ENCODE assay signal across 15 cellular contexts in the genomic region with DNA sequence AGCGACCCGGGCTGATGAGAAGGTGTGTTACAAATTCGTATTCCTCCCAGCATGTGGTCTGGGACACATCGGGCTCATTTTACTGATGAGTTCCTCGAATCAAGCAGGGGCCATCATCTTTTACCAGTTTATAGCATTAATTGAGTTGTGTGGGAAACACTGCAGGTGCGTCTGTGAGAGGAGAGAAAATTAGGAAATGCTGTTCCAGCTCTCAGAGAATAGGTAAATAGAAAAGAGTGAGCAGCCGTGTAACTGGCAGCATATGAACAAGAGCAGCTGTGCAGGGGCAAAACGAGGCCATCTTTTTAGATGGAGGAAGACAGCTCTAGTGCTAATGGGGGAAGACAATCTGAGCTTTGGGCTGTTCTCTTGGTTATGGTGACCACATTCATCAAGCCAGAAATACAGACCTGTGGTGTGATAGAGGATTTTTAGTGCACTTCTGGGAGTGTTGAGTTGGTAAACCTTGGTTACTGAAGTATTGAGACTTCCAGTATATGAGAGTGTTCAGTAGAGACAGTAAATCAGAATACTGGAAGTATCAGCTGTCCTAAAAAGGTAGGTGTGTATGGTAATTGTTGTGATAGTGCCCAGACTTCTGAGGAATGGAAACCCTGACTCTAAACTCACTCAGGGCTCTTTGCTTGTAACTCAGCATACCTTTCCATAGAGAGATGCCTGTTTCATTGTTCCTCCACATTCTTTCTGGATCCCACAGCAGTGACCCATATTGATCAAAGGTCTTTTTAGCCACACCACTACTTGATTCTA.
DNase-seq lines count a peak whose midpoint lies in the region; ATAC-seq and TF ChIP-seq lines count a peak whose summit lies in the region.
"Had no signal": no experiment of that assay in that cellular context is flagged by ENCODE, and none has a peak within 500 bp of the region (broad histone marks: within the 10 kb centered on the region; RNA-seq: fewer than 3 reads in every experiment).

No MANE protein-coding gene starts in this region.

- H3K9me3 ChIP-seq in SJCRH30 (replicated peaks) (no peaks in the 10 kb centered on the region), PC-9 (ENCODE audit: insufficient read depth, low read depth) (no peaks in the 10 kb centered on the region)
- H3K9me3 ChIP-seq: BLaER1 treated with 17β-estradiol and CSF1 and Interleukin-3, amounts not matched to agents 10 nM and 100 nM; esophagus muscularis mucosa; MG63; tibial artery had no signal

- H3K27ac ChIP-seq in SJCRH30 (peak overlapping the region; percentile 84), PC-9 (no peak overlapping the region)
- H3K27ac ChIP-seq: BLaER1 treated with 17β-estradiol and CSF1 and Interleukin-3, amounts not matched to agents 10 nM and 100 nM; esophagus muscularis mucosa; tibial artery had no signal

- TF ChIP-seq CTCF in PC-9 (conservative IDR thresholded peaks at IDR 0.05) = no peak

- no TSS peak for BruUV-seq in PC-9 (replicated peaks; lab: Mats Ljungman, UMichigan)

- CTCF ChIA-PET in PC-9 (lab: Charles Lee) = no interaction called here

- peaks cover 29% of the 10 kb centered on the region for H3K4me1 ChIP-seq in SJCRH30
- H3K4me1 ChIP-seq in PC-9 (replicated peaks; ENCODE audit: insufficient read depth) = peaks cover 8% of the 10 kb centered on the region; the same call in 1 of the 2 replicates

- POLR2A ChIA-PET in PC-9 (lab: Charles Lee; ENCODE audit: unreplicated experiment) = no interaction called here

- intact Hi-C loops in PC-9 (cut with micrococcal nuclease; ENCODE audit: unreplicated experiment) = loop anchor here (5.0 to 10.0 kb wide), 3 partner anchors 73 to 555 kb away; no protein-coding TSS in a partner anchor

- no peak for ATAC-seq in GM18873 (IDR thresholded peaks at IDR 0.05; ENCODE audit: low FRiP score, unreplicated experiment)

- H3K36me3 ChIP-seq in SJCRH30 (no peaks in the 10 kb centered on the region), PC-9 (ENCODE audit: low read depth) (no peaks in the 10 kb centered on the region)
- H3K36me3 ChIP-seq: BLaER1 treated with 17β-estradiol and CSF1 and Interleukin-3, amounts not matched to agents 10 nM and 100 nM; esophagus muscularis mucosa; MG63; tibial artery had no signal

- DNase-seq in NCI-H2029 treated with DMSO at 0.1 percent for 48 hours (lab: John Stamatoyannopoulos, UW) (peak; percentile 43), NCI-H2029 (lab: John Stamatoyannopoulos, UW) (no peak), NCI-H2081 (lab: John Stamatoyannopoulos, UW) (peak; percentile 63 to 92), SJCRH30 (peak; percentile 11 to 51), retina (peak; percentile 57), KG1 (lab: John Stamatoyannopoulos, UW) (no peak), PC-9 (no peak)
- DNase-seq: activated CD4-positive, alpha-beta memory T cell treated with anti-CD3 and anti-CD28 coated beads for 36 hours; activated T-cell treated with anti-CD3 and anti-CD28 coated beads, Interleukin-2, amount 50 U/mL, for 48 hours; MG63; tibial artery had no signal

- H2AFZ ChIP-seq in PC-9 = no peak overlapping the region

- no peaks in the 10 kb centered on the region for H4K20me1 ChIP-seq in PC-9 (ENCODE audit: insufficient read depth)
- H4K20me1 ChIP-seq: BLaER1 treated with 17β-estradiol and CSF1 and Interleukin-3, amounts not matched to agents 10 nM and 100 nM had no signal

- H3F3A ChIP-seq in PC-9 (ENCODE audit: insufficient read depth, low read depth) = no peaks in the 10 kb centered on the region

- no peak overlapping the region for H3K4me2 ChIP-seq in PC-9
- H3K4me2 ChIP-seq: BLaER1 treated with 17β-estradiol and CSF1 and Interleukin-3, amounts not matched to agents 10 nM and 100 nM; smooth muscle cell had no signal

- no peaks in the 10 kb centered on the region for H3K79me2 ChIP-seq in PC-9 (ENCODE audit: low read depth)

- H3K27me3 ChIP-seq in SJCRH30 (no peaks in the 10 kb centered on the region), PC-9 (ENCODE audit: insufficient read depth, low read depth) (no peaks in the 10 kb centered on the region)
- H3K27me3 ChIP-seq: BLaER1 treated with 17β-estradiol and CSF1 and Interleukin-3, amounts not matched to agents 10 nM and 100 nM; esophagus muscularis mucosa; MG63; tibial artery had no signal

- H3K9me2 ChIP-seq in PC-9 (ENCODE audit: insufficient read depth) = no peaks in the 10 kb centered on the region

- H3K4me3 ChIP-seq in SJCRH30 = peak overlapping the region; percentile 43
- no peak overlapping the region for H3K4me3 ChIP-seq in PC-9
- H3K4me3 ChIP-seq: BLaER1 treated with 17β-estradiol and CSF1 and Interleukin-3, amounts not matched to agents 10 nM and 100 nM; esophagus muscularis mucosa; MG63; smooth muscle cell; tibial artery had no signal

Comparison
In these comparisons a context has a peak if more than half of its experiments do, and no peak if none do; other contexts are left out.
1. DNase-seq: peak in NCI-H2029 treated with DMSO at 0.1 percent for 48 hours (single experiment), NCI-H2081 (2 of 2), SJCRH30 (2 of 2) and retina (single experiment); none in NCI-H2029 (single experiment), KG1 (single experiment) and PC-9 (0 of 2).